In genomic region chr19:18397242-18398202, GRCh38 we compare ENCODE assay signal across 9 cellular contexts. TPM values are rescaled to one million over a fixed set of nuclear protein-coding genes. Genes with fewer than 3 reads are reported as not detected.
DNase-seq lines count a peak whose midpoint lies in the region; ATAC-seq and TF ChIP-seq lines count a peak whose summit lies in the region.
"Had no signal": no experiment of that assay in that cellular context is flagged by ENCODE, and none has a peak within 500 bp of the region (broad histone marks: within the 10 kb centered on the region; RNA-seq: fewer than 3 reads in every experiment).

Gene LRRC25, minus strand, starts transcription at chr19:18397622. Its CDS starts 659 bp downstream, at chr19:18396963.

- H3K4me1 Mint-ChIP-seq in chondrocyte (ENCODE audit: low read depth), result peaks cover 15% of the 10 kb centered on the region

- no peaks in the 10 kb centered on the region for H3K36me3 Mint-ChIP-seq in chondrocyte (ENCODE audit: low read depth)

- no peak within 1 kb of the TSS for H4K8ac ChIP-seq in neuronal stem cell (ENCODE audit: low read depth, low read length)

- ATAC-seq in HG03039 (IDR thresholded peaks at IDR 0.05; ENCODE audit: unreplicated experiment), result no peak

- peak within 1 kb of the TSS; percentile 24 for H3K4ac ChIP-seq in neuronal stem cell (ENCODE audit: low read length)

- H2BK12ac ChIP-seq in neuronal stem cell (ENCODE audit: low read length), result peak within 1 kb of the TSS; percentile 43

- peak within 1 kb of the TSS; percentile 45 for H3K4me2 ChIP-seq in neuronal stem cell (ENCODE audit: insufficient read depth, low read length, poor library complexity, severe bottlenecking)

- TF ChIP-seq EP300 in esophagus muscularis mucosa (IDR thresholded peaks at IDR 0.05), result no peak

- H2AFZ ChIP-seq in neuronal stem cell (ENCODE audit: low read length), result peak within 1 kb of the TSS; percentile 84

- TF ChIP-seq POLR2A in esophagus muscularis mucosa (IDR thresholded peaks at IDR 0.05; ENCODE audit: low read depth), result no peak

- peak within 1 kb of the TSS; percentile 30 for H2BK5ac ChIP-seq in neuronal stem cell (ENCODE audit: low read length)

- H3K4me1 ChIP-seq in esophagus muscularis mucosa (peaks cover 0 to 20% (median 14%) of the 10 kb centered on the region in 4 donors), neuronal stem cell (ENCODE audit: control insufficient read depth in 2 of 2, insufficient read depth in 1 of 2, low read depth in 1 of 2, low read length in 2 of 2) (peaks cover 9 to 20% of the 10 kb centered on the region in 2 donors)

- H3K4me3 Mint-ChIP-seq in chondrocyte (ENCODE audit: unreplicated experiment), result no peak within 1 kb of the TSS

- no peak within 1 kb of the TSS for H3K27ac Mint-ChIP-seq in chondrocyte (ENCODE audit: unreplicated experiment)

- H3K27ac ChIP-seq in esophagus muscularis mucosa (replicated peaks in 1 of 4) (peak within 1 kb of the TSS in 1 of 4 donors; percentile 34), neuronal stem cell (replicated peaks; ENCODE audit: low read length) (no peak within 1 kb of the TSS)

- peak within 1 kb of the TSS; percentile 27 for H2BK120ac ChIP-seq in neuronal stem cell (ENCODE audit: low read depth, low read length)

- no peaks in the 10 kb centered on the region for H3K79me1 ChIP-seq in neuronal stem cell (ENCODE audit: low read depth, low read length)

- DNase-seq in GM10248 (ENCODE audit: extremely low spot score), result peak; percentile 77
- DNase-seq in NAMALWA (ENCODE audit: low spot score), result peak; percentile 74
- DNase-seq in esophagus muscularis mucosa (ENCODE audit: extremely low spot score), result no peak
- peak; percentile 57 for DNase-seq in neuronal stem cell (ENCODE audit: low spot score)
- no peak for DNase-seq in NCI-H1048 (lab: John Stamatoyannopoulos, UW)
- DNase-seq in chondrocyte (ENCODE audit: low spot score), result no peak
- DNase-seq in stimulated activated CD4-positive, alpha-beta T cell treated with anti-CD3 and anti-CD28 coated beads, Interleukin-4, amount 100 ng/mL, for 24 hours, result no peak

- H3K36me3 ChIP-seq in esophagus muscularis mucosa, result no peaks in the 10 kb centered on the region
- H3K36me3 ChIP-seq in neuronal stem cell (replicated peaks in 1 of 2; ENCODE audit: control insufficient read depth in 2 of 2, insufficient read depth in 2 of 2, low read length in 2 of 2), result no peaks in the 10 kb centered on the region

- peaks cover 0 to 36% (median 11%) of the 10 kb centered on the region in 4 donors for H3K27me3 ChIP-seq in esophagus muscularis mucosa
- H3K27me3 ChIP-seq in neuronal stem cell (ENCODE audit: control insufficient read depth in 3 of 3, insufficient read depth in 3 of 3, low read depth in 1 of 3, low read length in 3 of 3), result peaks cover 0 to 4% (median 3%) of the 10 kb centered on the region in 3 experiments

- H3K9me3 Mint-ChIP-seq in chondrocyte (ENCODE audit: low read depth), result no peaks in the 10 kb centered on the region

- H3K4me3 ChIP-seq in esophagus muscularis mucosa, result peak within 1 kb of the TSS; percentile 24 to 52 (median 39)
- H3K4me3 ChIP-seq in neuronal stem cell (ENCODE audit: low read length in 2 of 2), result peak within 1 kb of the TSS; percentile 4 to 45

- peak within 1 kb of the TSS; percentile 19 for H4K91ac ChIP-seq in neuronal stem cell (ENCODE audit: low read depth, low read length, poor library complexity)

- peak within 1 kb of the TSS; percentile 79 for H3K18ac ChIP-seq in neuronal stem cell (ENCODE audit: low read length)

- H3K14ac ChIP-seq in neuronal stem cell (ENCODE audit: low read length), result peak within 1 kb of the TSS; percentile 57

- peak within 1 kb of the TSS; percentile 38 for H3K9ac ChIP-seq in neuronal stem cell (ENCODE audit: low read depth, low read length, poor library complexity)

- no peaks in the 10 kb centered on the region for H3K9me3 ChIP-seq in esophagus muscularis mucosa
- H3K9me3 ChIP-seq in neuronal stem cell (replicated peaks in 1 of 2; ENCODE audit: control insufficient read depth in 2 of 2, insufficient read depth in 1 of 2, low read depth in 1 of 2, low read length in 2 of 2), result no peaks in the 10 kb centered on the region

- H3K23ac ChIP-seq in neuronal stem cell (ENCODE audit: low read depth, low read length, poor library complexity), result peak within 1 kb of the TSS; percentile 30

- no peaks in the 10 kb centered on the region for H3K27me3 Mint-ChIP-seq in chondrocyte (ENCODE audit: low read depth)

- peak within 1 kb of the TSS; percentile 23 for H2AK5ac ChIP-seq in neuronal stem cell (ENCODE audit: low read depth, low read length)

- peak within 1 kb of the TSS; percentile 86 for H2BK15ac ChIP-seq in neuronal stem cell (ENCODE audit: low read length)

- 24% methylated on average over 12 of the region's 33 CpGs for WGBS in esophagus muscularis mucosa
- WGBS in neuronal stem cell (ENCODE audit: extremely low coverage in 2 of 2, insufficient read length in 2 of 2, insufficient replicate concordance in 1 of 2), 2 donors, result no CpG with 5 or more reads among the region's 33 CpGs

- CTCF ChIA-PET in GM10248 (lab: Yijun Ruan, JAX), result interaction anchor here (0.7 to 23.3 kb wide), 5 partner anchors 8 to 75 kb away, joined by 3 to 380 read pairs (median 3); partner anchors contain the start of genes GDF15 and SSBP4

- TF ChIP-seq CTCF in GM10248 (IDR thresholded peaks at IDR 0.05; ENCODE audit: control extremely low read depth, extremely low read depth, low read depth, missing control alignments), result no peak
- TF ChIP-seq CTCF in esophagus muscularis mucosa (IDR thresholded peaks at IDR 0.05), result no peak
- TF ChIP-seq CTCF in chondrocyte (IDR thresholded peaks at IDR 0.05), result no peak

- POLR2A ChIA-PET in GM10248 (lab: Yijun Ruan, JAX), result interaction anchor here (0.5 to 1.6 kb wide), 2 partner anchors 12 to 116 kb away, joined by 4 read pairs; partner anchors contain the start of genes GDF15 and JUND

- intact Hi-C loops in esophagus muscularis mucosa (cut with DNase I), result no loop called here

RNA-seq across cellular contexts. Expression of gene LRRC25, which starts in this region (rescaled TPM):
- 10 to 100 TPM in 1 of 4 donors, 1 to 10 TPM in 3; 5.8 to 20.4 (median 7.0) TPM for total RNA-seq in esophagus muscularis mucosa
- polyA plus RNA-seq in neuronal stem cell (2013, experiment 1 of 2), result 0.18 TPM
- polyA plus RNA-seq in neuronal stem cell (2013, experiment 2 of 2), result 0.10 TPM
- not detected in 3 replicates for total RNA-seq in chondrocyte
- total RNA-seq: SK-MEL-5 had no signal

Comparison
In these comparisons a context has a peak if more than half of its experiments do, and no peak if none do; other contexts are left out.
1. DNase-seq: peak in GM10248 (single experiment), NAMALWA (single experiment) and neuronal stem cell (single experiment); none in esophagus muscularis mucosa (single experiment), NCI-H1048 (single experiment), chondrocyte (single experiment) and stimulated activated CD4-positive, alpha-beta T cell treated with anti-CD3 and anti-CD28 coated beads, Interleukin-4, amount 100 ng/mL, for 24 hours (single experiment).